1 cellular context compared by ENCODE assay signal in the genomic region with DNA sequence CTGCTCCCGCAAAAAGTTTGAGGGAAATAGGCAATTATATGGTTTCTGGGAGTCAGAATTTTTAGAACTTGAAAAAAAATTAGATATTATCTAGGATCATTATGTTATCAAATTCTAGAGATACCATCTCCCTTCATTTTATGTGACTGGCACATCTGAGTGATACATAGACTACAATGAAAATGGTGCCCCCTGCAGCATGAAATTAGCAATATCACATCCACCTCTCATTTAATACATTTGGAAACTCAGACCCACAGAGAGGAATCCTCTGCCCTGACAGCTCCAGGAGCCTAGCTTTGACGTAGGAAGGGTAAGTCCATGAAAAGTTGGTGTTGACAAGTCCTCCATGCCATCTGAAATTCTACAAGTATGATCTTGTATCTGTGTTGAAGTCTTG.
TF ChIP-seq lines count a peak whose summit lies in the region.

No MANE protein-coding gene starts in this region.

TF ChIP-seq in Ishikawa, 13 proteins besides CTCF, POLR2A, EP300 and RAD21 (continued from another document):
- TF ChIP-seq REST (IDR thresholded peaks at IDR 0.05; ENCODE audit: low read depth) (no peak), FOXM1 (IDR thresholded peaks at IDR 0.05; ENCODE audit: borderline replicate concordance, low read depth) (no peak), ZBTB7A (IDR thresholded peaks at IDR 0.05; ENCODE audit: low read depth) (no peak)
